ENCODE assay signal across 10 cellular contexts in genomic region chr11:71252782-71253730, GRCh38. TPM values are rescaled to one million over a fixed set of nuclear protein-coding genes. Genes with fewer than 3 reads are reported as not detected.
DNase-seq lines count a peak whose midpoint lies in the region; ATAC-seq and TF ChIP-seq lines count a peak whose summit lies in the region.
"Had no signal": no experiment of that assay in that cellular context is flagged by ENCODE, and none has a peak within 500 bp of the region (broad histone marks: within the 10 kb centered on the region; RNA-seq: fewer than 3 reads in every experiment).

No MANE protein-coding gene starts in this region.

- H3K4me1 Mint-ChIP-seq in naive thymus-derived CD4-positive, alpha-beta T cell: peaks cover 0 to 13% (median 2%) of the 10 kb centered on the region in 7 donors
- H3K4me1 Mint-ChIP-seq in activated naive CD8-positive, alpha-beta T cell treated with anti-CD3 and anti-CD28 coated beads for 36 hours: no peaks in the 10 kb centered on the region

- intact Hi-C loops in thyroid gland (cut with DNase I): loop anchor here (5.0 kb wide), 1 partner anchor 111 kb away; no protein-coding TSS in a partner anchor
- intact Hi-C loops in naive thymus-derived CD4-positive, alpha-beta T cell (cut with micrococcal nuclease): no loop called here

- no peak for TF ChIP-seq POLR2A in thyroid gland (IDR thresholded peaks at IDR 0.05)

- peaks cover 55 to 64% (median 60%) of the 10 kb centered on the region in 5 donors for H3K27me3 Mint-ChIP-seq in naive thymus-derived CD4-positive, alpha-beta T cell
- H3K27me3 Mint-ChIP-seq in activated naive CD8-positive, alpha-beta T cell treated with anti-CD3 and anti-CD28 coated beads for 36 hours: peaks cover 63% of the 10 kb centered on the region

- POLR2A ChIA-PET in naive thymus-derived CD4-positive, alpha-beta T cell (lab: Charles Lee): no interaction called here

- H3K27ac Mint-ChIP-seq in naive thymus-derived CD4-positive, alpha-beta T cell: no peak overlapping the region
- no peak overlapping the region for H3K27ac Mint-ChIP-seq in activated naive CD8-positive, alpha-beta T cell treated with anti-CD3 and anti-CD28 coated beads for 36 hours
- H3K27ac Mint-ChIP-seq: dendritic cell treated with granulocyte-macrophage colony-stimulating factor and Interleukin-4, amounts not matched to agents 40 ng/mL and 50 ng/mL, for 4 days had no signal

- no peaks in the 10 kb centered on the region for H3K36me3 ChIP-seq in thyroid gland
- no peaks in the 10 kb centered on the region for H3K36me3 ChIP-seq in naive thymus-derived CD4-positive, alpha-beta T cell (ENCODE audit: control insufficient read depth in 2 of 3, insufficient read depth in 3 of 3, low read length in 3 of 3)

- CTCF ChIA-PET in naive thymus-derived CD4-positive, alpha-beta T cell (lab: Charles Lee): no interaction called here

- H3K4me3 Mint-ChIP-seq in naive thymus-derived CD4-positive, alpha-beta T cell: peak overlapping the region in 5 of 10 donors; percentile 18 to 75 (median 30)
- no peak overlapping the region for H3K4me3 Mint-ChIP-seq in activated naive CD8-positive, alpha-beta T cell treated with anti-CD3 and anti-CD28 coated beads for 36 hours
- H3K4me3 Mint-ChIP-seq: dendritic cell treated with granulocyte-macrophage colony-stimulating factor and Interleukin-4, amounts not matched to agents 40 ng/mL and 50 ng/mL, for 4 days had no signal

- H3K9me3 ChIP-seq in thyroid gland: no peaks in the 10 kb centered on the region
- no peaks in the 10 kb centered on the region for H3K9me3 ChIP-seq in naive thymus-derived CD4-positive, alpha-beta T cell (ENCODE audit: control insufficient read depth in 2 of 3, low read length in 3 of 3)

- H3K36me3 Mint-ChIP-seq in naive thymus-derived CD4-positive, alpha-beta T cell: no peaks in the 10 kb centered on the region
- no peaks in the 10 kb centered on the region for H3K36me3 Mint-ChIP-seq in activated naive CD8-positive, alpha-beta T cell treated with anti-CD3 and anti-CD28 coated beads for 36 hours

- peaks cover 37 to 44% of the 10 kb centered on the region in 2 donors for H3K4me1 ChIP-seq in thyroid gland
- H3K4me1 ChIP-seq in naive thymus-derived CD4-positive, alpha-beta T cell (ENCODE audit: control insufficient read depth in 2 of 2, insufficient read depth in 2 of 2, low read length in 2 of 2): no peaks in the 10 kb centered on the region

- peaks cover 0 to 2% (median 0%) of the 10 kb centered on the region in 11 donors for H3K9me3 Mint-ChIP-seq in naive thymus-derived CD4-positive, alpha-beta T cell
- H3K9me3 Mint-ChIP-seq in activated naive CD8-positive, alpha-beta T cell treated with anti-CD3 and anti-CD28 coated beads for 36 hours: peaks cover 4% of the 10 kb centered on the region

- 1 to 3% methylated on average over 21 to 24 of the region's 40 CpGs for WGBS in thyroid gland, 2 donors

- DNase-seq in astrocyte of the spinal cord (ENCODE audit: low read depth, low spot score) (peak; percentile 55), left kidney (ENCODE audit: low read depth, low spot score) (peak; percentile 88), thyroid gland (peak; percentile 66 to 72)
- DNase-seq in naive thymus-derived CD4-positive, alpha-beta T cell: no peak
- DNase-seq in activated naive CD8-positive, alpha-beta T cell treated with anti-CD3 and anti-CD28 coated beads for 36 hours: no peak
- DNase-seq: NCI-H1436 had no signal

- TF ChIP-seq CTCF in astrocyte of the spinal cord (IDR thresholded peaks at IDR 0.05; ENCODE audit: low read depth, low read length): no peak
- TF ChIP-seq CTCF in thyroid gland (IDR thresholded peaks at IDR 0.05): no peak

- H3K27ac ChIP-seq in thyroid gland: peak overlapping the region; percentile 83 to 90 (median 85)
- no peak overlapping the region for H3K27ac ChIP-seq in naive thymus-derived CD4-positive, alpha-beta T cell (ENCODE audit: low read depth, low read length)

- in situ Hi-C loops in astrocyte of the spinal cord (cut with HindIII; ENCODE audit: low sequenced_read_pairs): no loop called here

- peak overlapping the region; percentile 53 for H3K4me3 ChIP-seq in astrocyte of the spinal cord (ENCODE audit: low read depth, low read length)
- H3K4me3 ChIP-seq in thyroid gland (replicated peaks in 1 of 3): peak overlapping the region in 2 of 3 donors; percentile 37 to 56
- H3K4me3 ChIP-seq in naive thymus-derived CD4-positive, alpha-beta T cell (ENCODE audit: low read length): no peak overlapping the region

- H3K27me3 ChIP-seq in thyroid gland: no peaks in the 10 kb centered on the region
- H3K27me3 ChIP-seq in naive thymus-derived CD4-positive, alpha-beta T cell (ENCODE audit: control insufficient read depth in 2 of 2, insufficient read depth in 2 of 2, low read length in 2 of 2): peaks cover 4 to 6% of the 10 kb centered on the region in 2 donors

- ATAC-seq in HG03108 (IDR thresholded peaks at IDR 0.05; ENCODE audit: unreplicated experiment) (peak; percentile 41), HG03196 (IDR thresholded peaks at IDR 0.05; ENCODE audit: unreplicated experiment) (no peak), HG02678 (IDR thresholded peaks at IDR 0.05; ENCODE audit: unreplicated experiment) (no peak)
- no peak for ATAC-seq in naive thymus-derived CD4-positive, alpha-beta T cell

RNA-seq across cellular contexts. Expression of gene SHANK2, which starts 0.7 kb away (rescaled TPM):
- 100 to 1,000 TPM in 1 of 4 donors, 10 to 100 TPM in 3; 55.6 to 126 (median 90.8) TPM for total RNA-seq in thyroid gland
- total RNA-seq in naive thymus-derived CD4-positive, alpha-beta T cell: under 1 TPM in 2 of 5 experiments, not detected in 3; 0.29 to 0.72 TPM
- polyA plus RNA-seq in naive thymus-derived CD4-positive, alpha-beta T cell: not detected
- not detected for total RNA-seq in activated naive CD8-positive, alpha-beta T cell treated with anti-CD3 and anti-CD28 coated beads for 36 hours

Comparison
In these comparisons a context has a peak if more than half of its experiments do, and no peak if none do; other contexts are left out.
1. DNase-seq: peak in astrocyte of the spinal cord (single experiment), left kidney (single experiment) and thyroid gland (2 of 2); none in naive thymus-derived CD4-positive, alpha-beta T cell (0 of 9) and activated naive CD8-positive, alpha-beta T cell treated with anti-CD3 and anti-CD28 coated beads for 36 hours (single experiment).
2. RNA of gene SHANK2, which starts 0.7 kb away (total RNA-seq): 55.6 to 126 TPM in thyroid gland; 0.29 to 0.72 TPM in naive thymus-derived CD4-positive, alpha-beta T cell and not detected in activated naive CD8-positive, alpha-beta T cell treated with anti-CD3 and anti-CD28 coated beads for 36 hours; every median in the first group is over 10 times any median in the second.